8 cellular contexts compared by ENCODE assay signal in genomic region chr1:234963180-234963903, GRCh38.
A peak's percentile ranks its signal among the peaks of the same experiment; 100 is the strongest.
DNase-seq lines count a peak whose midpoint lies in the region; ATAC-seq lines count a peak whose summit lies in the region.

No MANE protein-coding gene starts in this region.

- H3K36me3 Mint-ChIP-seq in memory B cell, result peaks cover 4% of the 10 kb centered on the region

- peak overlapping the region; percentile 98 for H3K27ac Mint-ChIP-seq in memory B cell

- peak; percentile 86 for DNase-seq in CMK (ENCODE audit: low read depth)
- peak; percentile 97 for DNase-seq in KBM-7
- peak; percentile 40 to 60 (median 54) for DNase-seq in activated CD4-positive, CD25-positive, alpha-beta regulatory T cell (lab: John Stamatoyannopoulos, UW)
- peak in 5 of 61 donors; percentile 5 to 31 (median 21) for DNase-seq in caudate nucleus (lab: John Stamatoyannopoulos, UW)
- DNase-seq in memory B cell (ENCODE audit: low spot score in 2 of 2), result peak; percentile 68 to 80
- DNase-seq in stimulated activated CD8-positive, alpha-beta memory T cell treated with anti-CD3 and anti-CD28 coated beads, Interleukin-2, amount 100 ng/mL, for 48 hours (ENCODE audit: low read depth in 2 of 2), result peak; percentile 80 to 89
- DNase-seq in cortex of kidney (lab: John Stamatoyannopoulos, UW), result no peak

- peak; percentile 82 for ATAC-seq in GM21526 (IDR thresholded peaks at IDR 0.05; ENCODE audit: low FRiP score, unreplicated experiment)
- peak; percentile 97 for ATAC-seq in memory B cell (ENCODE audit: low read depth)

- peaks cover 5% of the 10 kb centered on the region for H3K9me3 Mint-ChIP-seq in memory B cell

- H3K27ac ChIP-seq in caudate nucleus (ENCODE audit: low read depth, low read length), result peak overlapping the region; percentile 42

- in situ Hi-C loops in KBM-7 (cut with MboI; ENCODE audit: low pct_unique_long_range_greater_than_20kb, low sequenced_read_pairs), result loop anchor here (25.0 kb wide), 2 partner anchors 226 to 351 kb away; partner anchors contain the start of gene IRF2BP2

- peak overlapping the region; percentile 64 for H3K4me3 Mint-ChIP-seq in memory B cell

- peaks cover 43% of the 10 kb centered on the region for H3K4me1 Mint-ChIP-seq in memory B cell

- H3K27me3 Mint-ChIP-seq in memory B cell, result no peaks in the 10 kb centered on the region
